ENCODE assay signal across 28 cellular contexts in the genomic region with DNA sequence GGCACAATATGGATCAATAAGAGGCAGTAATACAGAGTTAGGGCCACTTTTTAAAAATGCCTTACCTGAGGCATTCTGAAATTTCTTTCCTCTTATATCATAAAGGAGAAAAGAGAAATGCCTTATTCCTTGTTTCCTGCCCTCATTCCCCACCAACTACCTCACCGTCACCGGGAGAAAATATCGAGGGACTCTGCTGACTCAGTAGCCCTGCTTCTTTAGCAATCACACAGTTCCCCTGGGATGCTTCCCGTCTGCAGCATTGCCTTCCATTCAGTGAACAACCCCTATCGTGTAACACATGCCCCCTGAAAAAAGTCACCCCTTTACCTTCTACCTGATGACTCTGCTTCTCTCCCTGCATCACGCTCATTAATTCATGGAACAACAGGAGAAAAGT. TPM values are rescaled to one million over a fixed set of nuclear protein-coding genes. Genes with fewer than 3 reads are reported as not detected.
DNase-seq lines count a peak whose midpoint lies in the region; ATAC-seq lines count a peak whose summit lies in the region.
"Had no signal": no experiment of that assay in that cellular context is flagged by ENCODE, and none has a peak within 500 bp of the region (broad histone marks: within the 10 kb centered on the region; RNA-seq: fewer than 3 reads in every experiment).

No MANE protein-coding gene starts in this region.

- H3K4me1 ChIP-seq in ACC112 (ENCODE audit: control insufficient read depth, insufficient read depth, low read length, unreplicated experiment) (peaks cover 49% of the 10 kb centered on the region), adipocyte (ENCODE audit: control insufficient read depth, insufficient read depth, low read length) (peaks cover 40% of the 10 kb centered on the region)

- no peaks in the 10 kb centered on the region for H3K9me3 ChIP-seq in adipocyte (ENCODE audit: control insufficient read depth, low read length)
- H3K9me3 ChIP-seq: esophagus squamous epithelium, SK-N-SH had no signal

- H3K4me3 ChIP-seq in ACC112 (ENCODE audit: low read depth, low read length) (peak overlapping the region; percentile 3), adipocyte (ENCODE audit: low read length) (no peak overlapping the region)
- H3K4me3 ChIP-seq: esophagus squamous epithelium had no signal

- ATAC-seq in HG03342 (IDR thresholded peaks at IDR 0.05; ENCODE audit: unreplicated experiment): no peak
- ATAC-seq: stimulated activated naive B cell treated with anti-CD40 and anti-IgM and Interleukin-4, amounts not matched to agents 10 μg/mL and 1 μg/mL and 100 μg/mL, for 72 hours had no signal

- H3K27ac ChIP-seq in ACC112 (ENCODE audit: low read depth, low read length): peak overlapping the region; percentile 84

- no peaks in the 10 kb centered on the region for H3K27me3 ChIP-seq in ACC112 (ENCODE audit: insufficient read depth, low read length)
- H3K27me3 ChIP-seq in adipocyte (replicated peaks; ENCODE audit: control insufficient read depth, insufficient read depth, low read length): no peaks in the 10 kb centered on the region
- H3K27me3 ChIP-seq: esophagus squamous epithelium had no signal

- H3K36me3 ChIP-seq in ACC112 (ENCODE audit: insufficient read depth, low read length) (no peaks in the 10 kb centered on the region), adipocyte (ENCODE audit: control insufficient read depth, insufficient read depth, low read length, severe bottlenecking) (no peaks in the 10 kb centered on the region)
- H3K36me3 ChIP-seq: esophagus squamous epithelium had no signal

- DNase-seq in LHCN-M2 (ENCODE audit: low read depth) (peak; percentile 47), adipocyte (ENCODE audit: low read depth) (peak; percentile 56), iris pigment epithelial cell (ENCODE audit: low read depth) (peak; percentile 41), NOMO-1 treated with DMSO at 0.1 percent for 48 hours (lab: John Stamatoyannopoulos, UW; ENCODE audit: unreplicated experiment) (no peak), hippocampal formation (lab: John Stamatoyannopoulos, UW) (no peak), NCI-H2107 treated with DMSO at 0.1 percent for 48 hours (lab: John Stamatoyannopoulos, UW; ENCODE audit: unreplicated experiment) (no peak)
- DNase-seq: activated CD4-positive, alpha-beta memory T cell treated with anti-CD3 and anti-CD28 coated beads for 36 hours; activated naive CD4-positive, alpha-beta T cell treated with Interleukin-2 at 50 U/mL for 16 hours; CD4-positive, alpha-beta T cell; DND-41; endodermal cell; esophagus squamous epithelium; hypothalamus; NCI-H1092; NCI-H1694; NCI-H2171; NCI-H82; RPMI8226; SK-N-SH; stimulated activated naive B cell treated with anti-CD40 and anti-IgM and Interleukin-4, amounts not matched to agents 10 μg/mL and 1 μg/mL and 100 μg/mL, for 72 hours had no signal

- H3K9ac ChIP-seq in adipocyte (ENCODE audit: low read length): no peak overlapping the region
- H3K9ac ChIP-seq: SK-N-SH had no signal

- H3K79me2 ChIP-seq in ACC112 (ENCODE audit: control insufficient read depth, insufficient read depth, low read length, unreplicated experiment): no peaks in the 10 kb centered on the region

- H2AFZ ChIP-seq in ACC112 (ENCODE audit: low read length, unreplicated experiment): no peak overlapping the region

RNA-seq across cellular contexts. Expression of a gene that starts 50.9 kb away (rescaled TPM):
- total RNA-seq in LHCN-M2 (2014; rRNA removed): not detected in 2 replicates
- not detected for polyA plus RNA-seq in LHCN-M2 (2012)
- total RNA-seq: activated CD4-positive, alpha-beta memory T cell treated with anti-CD3 and anti-CD28 coated beads for 36 hours; activated T-helper 1 cell treated with anti-CD3 and anti-CD28 coated beads, Interleukin-12 subunit alpha, Interleukin-12 subunit beta, Interleukin-2, Interleukin-4 antibody, amounts not matched to agents 30 ng/mL and 10 ng/mL and 1 ng/mL, durations not matched to agents 14 hours and 24 hours and 36 hours; endodermal cell; esophagus squamous epithelium; IMR-90; NCI-H460; omental fat pad; skeletal muscle tissue had no signal
- polyA plus RNA-seq: adipose tissue, IMR-90, SK-N-SH had no signal

Comparison
In these comparisons a context has a peak if more than half of its experiments do, and no peak if none do; other contexts are left out.
1. DNase-seq: peak in LHCN-M2 (single experiment), adipocyte (single experiment) and iris pigment epithelial cell (single experiment); none in NOMO-1 treated with DMSO at 0.1 percent for 48 hours (single experiment), hippocampal formation (0 of 2) and NCI-H2107 treated with DMSO at 0.1 percent for 48 hours (single experiment).